In the genomic region with DNA sequence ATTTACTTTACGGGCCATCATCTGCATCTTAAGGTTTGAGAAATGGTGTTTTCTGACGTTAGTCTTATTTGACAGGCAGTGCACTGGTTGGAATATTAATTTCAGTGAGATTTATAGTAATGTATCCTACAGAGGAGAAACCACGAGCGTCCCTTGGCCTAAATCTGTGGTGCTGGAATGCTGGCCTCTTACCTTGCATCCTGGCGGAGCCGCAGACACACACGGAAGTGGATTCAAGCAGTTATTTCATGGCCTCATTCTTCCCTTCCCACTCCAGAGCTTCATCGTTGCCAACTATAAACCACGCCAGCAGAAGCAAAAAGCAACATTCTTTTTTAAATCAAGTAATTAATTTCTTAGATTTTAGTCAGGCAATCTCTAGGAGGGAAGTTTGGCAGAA, we compare ENCODE assay signal across 19 cellular contexts. TPM values are rescaled to one million over a fixed set of nuclear protein-coding genes. Genes with fewer than 3 reads are reported as not detected.
DNase-seq lines count a peak whose midpoint lies in the region; ATAC-seq, FAIRE-seq and TF ChIP-seq lines count a peak whose summit lies in the region.
"Had no signal": no experiment of that assay in that cellular context is flagged by ENCODE, and none has a peak within 500 bp of the region (broad histone marks: within the 10 kb centered on the region; RNA-seq: fewer than 3 reads in every experiment).

No MANE protein-coding gene starts in this region.

- no peaks in the 10 kb centered on the region; the same call in 1 of the 2 replicates for H3K79me2 ChIP-seq in GM12878 (ENCODE audit: control insufficient read depth, insufficient read depth, low read length)

- ATAC-seq in GM12878: no peak
- ATAC-seq: A549 had no signal

- FAIRE-seq in GM12878 (lab: Jason Lieb, UNC): no peak
- FAIRE-seq: A549, D721Med, G401.6, GM12892, GM19239 had no signal

- no peak for TF ChIP-seq EP300 in GM12878 (IDR thresholded peaks at IDR 0.05; ENCODE audit: borderline replicate concordance in 1 of 2, control insufficient read depth in 1 of 2, low read depth in 2 of 2, low read length in 2 of 2)

- H3K9me3 Mint-ChIP-seq in mesothelial cell of epicardium: no peaks in the 10 kb centered on the region
- H3K9me3 Mint-ChIP-seq: CD4-positive, alpha-beta memory T cell; H9 had no signal

- no peak overlapping the region for H3K4me3 ChIP-seq in GM12878
- H3K4me3 ChIP-seq in uterus: no peak overlapping the region
- H3K4me3 ChIP-seq: A549 had no signal

- in situ Hi-C loops in GM12878 (cut with MboI): no loop called here

- H3K9ac ChIP-seq in GM12878 (ENCODE audit: control insufficient read depth, insufficient read depth, low read length): no peak overlapping the region

- no peaks in the 10 kb centered on the region for H3K4me1 Mint-ChIP-seq in mesothelial cell of epicardium
- H3K4me1 Mint-ChIP-seq: H9 had no signal

- intact Hi-C loops in GM12878 (cut with micrococcal nuclease; ENCODE audit: unreplicated experiment) (no loop called here), uterus (cut with DNase I; ENCODE audit: low total_unique reads) (no loop called here)

- no peak for TF ChIP-seq POLR2A in GM12878 (IDR thresholded peaks at IDR 0.05; ENCODE audit: low read depth, low read length)
- TF ChIP-seq POLR2A in uterus (IDR thresholded peaks at IDR 0.05): no peak

- CTCF ChIA-PET in GM12878 (lab: Yijun Ruan, JAX): interaction anchor here (1.0 kb wide), 1 partner anchor 14 kb away, joined by 3 read pairs; no protein-coding TSS in a partner anchor

- no peaks in the 10 kb centered on the region for H3K27me3 Mint-ChIP-seq in mesothelial cell of epicardium (ENCODE audit: low read depth)
- H3K27me3 Mint-ChIP-seq: CD4-positive, alpha-beta memory T cell had no signal

- POLR2A ChIA-PET in GM12878 (lab: Charles Lee): no interaction called here

- no peak overlapping the region for H3K4me2 ChIP-seq in GM12878 (ENCODE audit: control insufficient read depth, insufficient read depth)
- H3K4me2 ChIP-seq: A549 had no signal

- H3K36me3 ChIP-seq in GM12878 (ENCODE audit: control insufficient read depth in 2 of 2, insufficient read depth in 2 of 2, low read length in 1 of 2): peaks cover 5 to 14% of the 10 kb centered on the region in 2 experiments
- no peaks in the 10 kb centered on the region for H3K36me3 ChIP-seq in uterus

- WGBS in GM12878 (ENCODE audit: insufficient coverage, insufficient replicate concordance, low lambda C conversion rate, missing lambda C conversion rate): 87% methylated on average over 9 of the region's 9 CpGs

- RAD21 ChIA-PET in GM12878 (lab: Charles Lee; ENCODE audit: unreplicated experiment): no interaction called here

- no peaks in the 10 kb centered on the region for H4K20me1 ChIP-seq in GM12878 (ENCODE audit: control insufficient read depth, insufficient read depth)

- peak overlapping the region; percentile 59 for H3K27ac Mint-ChIP-seq in mesothelial cell of epicardium

- no peaks in the 10 kb centered on the region for H3K9me3 ChIP-seq in GM12878 (replicated peaks; ENCODE audit: control insufficient read depth, insufficient read depth, low read length)
- no peaks in the 10 kb centered on the region for H3K9me3 ChIP-seq in uterus
- H3K9me3 ChIP-seq: A549, BE2C had no signal

- BruUV-seq in GM12878 (replicated peaks; lab: Mats Ljungman, UMichigan): TSS peak; percentile 45

- H3K27ac ChIP-seq in VCaP (peak overlapping the region; percentile 49), GM12878 (ENCODE audit: control insufficient read depth, insufficient read depth) (no peak overlapping the region), uterus (peak overlapping the region; percentile 18 to 34)
- H3K27ac ChIP-seq: A549, C4-2B had no signal

- no peaks in the 10 kb centered on the region for H3K27me3 ChIP-seq in GM12878 (replicated peaks in 1 of 2; ENCODE audit: control insufficient read depth in 2 of 2, insufficient read depth in 2 of 2, low read length in 1 of 2)
- no peaks in the 10 kb centered on the region for H3K27me3 ChIP-seq in uterus
- H3K27me3 ChIP-seq: BE2C had no signal

- no peak overlapping the region for H2AFZ ChIP-seq in GM12878 (ENCODE audit: control insufficient read depth, low read depth, low read length)

- DNase-seq in GM12878 (ENCODE audit: low read depth, low spot score): no peak
- no peak for DNase-seq in mesothelial cell of epicardium (ENCODE audit: low spot score in 2 of 2, unreplicated experiment in 2 of 2)
- DNase-seq in uterus: no peak
- DNase-seq in islet precursor cell: no peak
- DNase-seq in stimulated activated naive CD4-positive, alpha-beta T cell (lab: John Stamatoyannopoulos, UW): no peak
- DNase-seq: BE2C; CD4-positive, alpha-beta memory T cell; DMS153; DMS79 treated with DMSO at 0.1 percent for 48 hours; EL; GOT3; H9 had no signal

- TF ChIP-seq CTCF in VCaP (conservative IDR thresholded peaks at IDR 0.05): no peak
- no peak for TF ChIP-seq CTCF in GM12878 (IDR thresholded peaks at IDR 0.05 in 2 of 3, conservative IDR thresholded peaks at IDR 0.05 in 1 of 3; ENCODE audit: control insufficient read depth in 2 of 3, extremely low read depth in 1 of 3, insufficient read depth in 1 of 3, low read depth in 3 of 3, low read length in 3 of 3)
- TF ChIP-seq CTCF in mesothelial cell of epicardium (IDR thresholded peaks at IDR 0.05; ENCODE audit: unreplicated experiment): no peak
- TF ChIP-seq CTCF in uterus (IDR thresholded peaks at IDR 0.05): no peak

- H3K36me3 Mint-ChIP-seq in mesothelial cell of epicardium: peaks cover 46% of the 10 kb centered on the region

- H3K4me1 ChIP-seq in GM12878 (ENCODE audit: control insufficient read depth, insufficient read depth, low read length) (no peaks in the 10 kb centered on the region), uterus (no peaks in the 10 kb centered on the region)
- H3K4me1 ChIP-seq: A549, BE2C had no signal

- no peak overlapping the region for H3K4me3 Mint-ChIP-seq in mesothelial cell of epicardium
- H3K4me3 Mint-ChIP-seq: H9 had no signal

- no peak for TF ChIP-seq RAD21 in GM12878 (IDR thresholded peaks at IDR 0.05; ENCODE audit: insufficient read depth, low read depth, low read length)

- SMC1A ChIA-PET in GM12878 (lab: Charles Lee; ENCODE audit: uncharacterized antibody, unreplicated experiment): interaction anchor here (2.1 kb wide), 1 partner anchor 11 kb away, joined by 4 read pairs; no protein-coding TSS in a partner anchor

TF ChIP-seq in GM12878, 131 proteins besides CTCF, POLR2A, EP300 and RAD21:
- no peak for TF ChIP-seq MTA3 (IDR thresholded peaks at IDR 0.05; ENCODE audit: borderline replicate concordance, low read length)
- TF ChIP-seq SMARCA5 (IDR thresholded peaks at IDR 0.05): no peak
- TF ChIP-seq IKZF2 (IDR thresholded peaks at IDR 0.05): no peak
- no peak for TF ChIP-seq NBN (IDR thresholded peaks at IDR 0.05)
- no peak for TF ChIP-seq NRF1 (conservative IDR thresholded peaks at IDR 0.05; ENCODE audit: low read depth, low read length)
- TF ChIP-seq, protein P1, sequence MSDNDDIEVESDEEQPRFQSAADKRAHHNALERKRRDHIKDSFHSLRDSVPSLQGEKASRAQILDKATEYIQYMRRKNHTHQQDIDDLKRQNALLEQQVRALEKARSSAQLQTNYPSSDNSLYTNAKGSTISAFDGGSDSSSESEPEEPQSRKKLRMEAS (IDR thresholded peaks at IDR 0.05; ENCODE audit: low read depth, low read length): no peak

RNA-seq across cellular contexts. Expression of a gene that starts 13.1 kb away (rescaled TPM):
- total RNA-seq in GM12878 (2013; cell fraction: nucleolus; rRNA removed): 80.9 and 85.9 TPM in 2 replicates
- total RNA-seq in GM12878 (2014; rRNA removed): 33.9 and 41.4 TPM in 2 replicates
- 28.7 and 28.9 TPM in 2 replicates for total RNA-seq in GM12878 (2014; rRNA removed; fragmentation: Illumina TruSeq; extraction: Trizol)
- total RNA-seq in GM12878 (2021): 50.3 and 55.1 TPM in 2 replicates
- 31.4 TPM for polyA plus RNA-seq in GM12878 (2011; ENCODE audit: low read depth)
- polyA plus RNA-seq in GM12878 (2011; rRNA removed): 74.1 and 103 TPM in 2 replicates
- 80.3 and 99.3 TPM in 2 replicates for polyA plus RNA-seq in GM12878 (2011; cell fraction: cytosol; rRNA removed)
- 81.3 and 88.3 TPM in 2 replicates for polyA plus RNA-seq in GM12878 (2011; cell fraction: nucleus; rRNA removed)
- polyA plus RNA-seq in GM12878 (2012): 49.5 and 55.6 TPM in 2 replicates
- polyA plus RNA-seq in GM12878 (2014; fragmentation: Illumina TruSeq; extraction: Trizol): 36.9 and 43.2 TPM in 2 replicates
- polyA plus RNA-seq in GM12878 (2014; fragmentation: Nextera tagmentation; extraction: Ambion mirVana): 10 to 100 TPM in 1 of 2 experiments, 1 to 10 TPM in 1; 6.9 to 12.2 TPM
- 56.6 and 59.0 TPM in 2 replicates for polyA plus RNA-seq in GM12878 (2014; rRNA removed)
- polyA plus RNA-seq in GM12878 (2016; fragmentation: Nextera tagmentation; extraction: Ambion mirVana): 10 to 100 TPM; 42.5 to 45.7 TPM
- polyA minus RNA-seq in GM12878 (2011; rRNA and poly(A)+ RNA removed): 91.8 and 112 TPM in 2 replicates
- 22.9 and 33.4 TPM in 2 replicates for polyA minus RNA-seq in GM12878 (2011; cell fraction: cytosol; rRNA and poly(A)+ RNA removed)
- 24.1 and 25.4 TPM in 2 replicates for polyA minus RNA-seq in GM12878 (2011; cell fraction: nucleus; rRNA and poly(A)+ RNA removed)
- 85.6 to 89.7 TPM (median 86.1 TPM) in 3 replicates for total RNA-seq in mesothelial cell of epicardium
- total RNA-seq in uterus: 10 to 100 TPM; 20.6 to 52.6 (median 41.1) TPM
